In the genomic region with DNA sequence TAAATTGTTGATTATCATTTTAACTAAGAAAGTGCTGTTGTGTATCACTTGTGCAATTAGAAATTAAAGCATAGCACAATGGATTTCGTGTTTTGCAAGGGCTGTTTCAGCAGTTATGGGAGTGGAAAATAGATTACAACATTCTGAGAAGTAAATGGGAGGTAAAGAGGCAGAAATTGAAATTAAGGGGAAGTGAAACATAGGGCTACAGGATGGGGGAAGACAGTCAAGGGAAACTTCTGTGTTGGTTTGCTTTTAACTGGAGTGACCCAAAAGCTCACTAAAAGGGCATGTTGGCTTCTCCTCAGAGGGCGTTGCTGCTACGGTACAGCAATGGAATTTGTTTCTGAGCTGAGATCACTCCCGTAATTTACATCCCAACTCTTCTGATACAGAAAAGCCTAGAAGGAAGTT, we compare ENCODE assay signal across 9 cellular contexts.
DNase-seq lines count a peak whose midpoint lies in the region; ATAC-seq, FAIRE-seq and TF ChIP-seq lines count a peak whose summit lies in the region.
"Had no signal": no experiment of that assay in that cellular context is flagged by ENCODE, and none has a peak within 500 bp of the region (broad histone marks: within the 10 kb centered on the region; RNA-seq: fewer than 3 reads in every experiment).

No MANE protein-coding gene starts in this region.

- H3K27me3 ChIP-seq in tibial nerve (no peaks in the 10 kb centered on the region), tibial artery (no peaks in the 10 kb centered on the region)

- no peaks in the 10 kb centered on the region for H3K36me3 ChIP-seq in tibial nerve
- no peaks in the 10 kb centered on the region for H3K36me3 ChIP-seq in tibial artery

- intact Hi-C loops in tibial artery (cut with DNase I; ENCODE audit: low total_unique reads) = loop anchor here (5.0 kb wide), 1 partner anchor 279 kb away; no protein-coding TSS in a partner anchor

- peak; percentile 49 for ATAC-seq in GM21367 (IDR thresholded peaks at IDR 0.05; ENCODE audit: unreplicated experiment)
- ATAC-seq in HG03575 (IDR thresholded peaks at IDR 0.05; ENCODE audit: extremely low read depth, insufficient number of reproducible peaks, low FRiP score, unreplicated experiment) = peak; percentile 52

- no peaks in the 10 kb centered on the region for H3K9me3 ChIP-seq in tibial nerve
- H3K9me3 ChIP-seq in tibial artery = no peaks in the 10 kb centered on the region

- DNase-seq in epithelial cell of prostate (ENCODE audit: low read depth, low spot score) (no peak), tibial nerve (ENCODE audit: low spot score in 2 of 2) (no peak), 8988T (no peak), tibial artery (no peak), urothelium cell line (ENCODE audit: low spot score) (no peak), NCI-H526 (lab: John Stamatoyannopoulos, UW) (no peak)

- no peak for TF ChIP-seq POLR2A in tibial nerve (IDR thresholded peaks at IDR 0.05)

- no peak for FAIRE-seq in urothelium cell line (lab: Jason Lieb, UNC)
- FAIRE-seq: endometrium had no signal

- peak; percentile 26 to 74 for TF ChIP-seq EP300 in tibial nerve (IDR thresholded peaks at IDR 0.05)

- H3K4me3 ChIP-seq in tibial nerve (no peak overlapping the region), tibial artery (no peak overlapping the region)

- H3K4me1 ChIP-seq in tibial nerve = peaks cover 0 to 50% (median 35%) of the 10 kb centered on the region in 4 donors
- peaks cover 0 to 5% (median 4%) of the 10 kb centered on the region in 4 donors for H3K4me1 ChIP-seq in tibial artery

- WGBS in tibial nerve, 2 donors = 13 to 16% methylated on average over 4 of the region's 4 CpGs

- H3K27ac ChIP-seq in epithelial cell of prostate = peak overlapping the region; percentile 22
- H3K27ac ChIP-seq in tibial nerve = peak overlapping the region in 3 of 4 donors; percentile 48 to 81 (median 65)
- H3K27ac ChIP-seq in tibial artery = no peak overlapping the region

- TF ChIP-seq CTCF in tibial nerve (IDR thresholded peaks at IDR 0.05) (no peak), tibial artery (IDR thresholded peaks at IDR 0.05) (no peak)

Comparison
In these comparisons a context has a peak if more than half of its experiments do, and no peak if none do; other contexts are left out.
1. H3K27ac ChIP-seq: peak in epithelial cell of prostate (single experiment) and tibial nerve (3 of 4); none in tibial artery (0 of 2).